Comparison of ENCODE assay signal across 2 cellular contexts in genomic region chr19:41039806-41040205, GRCh38.
A peak's percentile ranks its signal among the peaks of the same experiment; 100 is the strongest.
TF ChIP-seq lines count a peak whose summit lies in the region.

No MANE protein-coding gene starts in this region.

TF ChIP-seq in HepG2, 621 proteins besides CTCF, POLR2A, EP300 and RAD21:
- TF ChIP-seq NFE2L2 (IDR thresholded peaks at IDR 0.05; ENCODE audit: low read length) (0 out of 2 replicates have a peak, but pooled peaks have one; percentile 18), ZNF317 (CRISPR knock-in tag; IDR thresholded peaks at IDR 0.05) (peak; percentile 69; the same call in 1 of the 2 replicates), MTERF4 (CRISPR knock-in tag; IDR thresholded peaks at IDR 0.05) (no peak)

TF ChIP-seq in K562, 482 proteins besides CTCF, POLR2A, EP300 and RAD21 (continues in another document):
- TF ChIP-seq AFF1 (IDR thresholded peaks at IDR 0.05; ENCODE audit: low read depth in 1 of 2, partially characterized antibody in 2 of 2) (no peak), FOSL1 (tag; conservative IDR thresholded peaks at IDR 0.05) (0 out of 2 replicates have a peak, but pooled peaks have one; percentile 16), ZBTB7A (IDR thresholded peaks at IDR 0.05; ENCODE audit: borderline replicate concordance, control insufficient read depth, low read depth, low read length) (no peak), NFATC3 (IDR thresholded peaks at IDR 0.05) (no peak), HLTF (IDR thresholded peaks at IDR 0.05) (no peak), MBD1 (CRISPR knock-in tag; IDR thresholded peaks at IDR 0.05) (no peak), ZNF561 (CRISPR knock-in tag; conservative IDR thresholded peaks at IDR 0.05) (no peak), TSHZ1 (CRISPR knock-in tag; IDR thresholded peaks at IDR 0.05) (no peak), CBX3 (IDR thresholded peaks at IDR 0.05; ENCODE audit: borderline replicate concordance in 1 of 2, low read length in 2 of 2) (peak in 1 of 2 experiments; percentile 88; a peak in 2 of 3 replicates), MAFG (tag; conservative IDR thresholded peaks at IDR 0.05) (peak; percentile 75), KLF1 (tag; IDR thresholded peaks at IDR 0.05) (no peak), EHMT2 (IDR thresholded peaks at IDR 0.05) (0 out of 2 replicates have a peak, but pooled peaks have one; percentile 20), MBD2 (IDR thresholded peaks at IDR 0.05; ENCODE audit: borderline replicate concordance, low read depth) (no peak), ZNF165 (CRISPR knock-in tag; IDR thresholded peaks at IDR 0.05; ENCODE audit: borderline replicate concordance) (no peak), MED1 (CRISPR knock-in tag; IDR thresholded peaks at IDR 0.05; ENCODE audit: borderline replicate concordance) (no peak), ESRRA (IDR thresholded peaks at IDR 0.05; ENCODE audit: borderline replicate concordance, low read depth) (no peak), ZNF717 (CRISPR knock-in tag; IDR thresholded peaks at IDR 0.05) (no peak), L3MBTL2 (IDR thresholded peaks at IDR 0.05) (no peak), DIDO1 (tag; IDR thresholded peaks at IDR 0.05; ENCODE audit: low read depth) (no peak), FOXO4 (CRISPR knock-in tag; IDR thresholded peaks at IDR 0.05) (no peak), TFAM (CRISPR knock-in tag; conservative IDR thresholded peaks at IDR 0.05) (no peak), ZBTB43 (CRISPR knock-in tag; IDR thresholded peaks at IDR 0.05) (no peak), NRF1 (conservative IDR thresholded peaks at IDR 0.05 in 1 of 2, IDR thresholded peaks at IDR 0.05 in 1 of 2) (no peak), STAT6 (CRISPR knock-in tag; IDR thresholded peaks at IDR 0.05) (no peak), PML (IDR thresholded peaks at IDR 0.05; ENCODE audit: low read length) (no peak), VEZF1 (CRISPR knock-in tag; IDR thresholded peaks at IDR 0.05) (no peak), PHF20 (IDR thresholded peaks at IDR 0.05; ENCODE audit: partially characterized antibody) (no peak), KDM2B (CRISPR knock-in tag; IDR thresholded peaks at IDR 0.05) (no peak), ZNF280A (IDR thresholded peaks at IDR 0.05; ENCODE audit: low read depth, partially characterized antibody) (peak; percentile 38), MLX (CRISPR knock-in tag; conservative IDR thresholded peaks at IDR 0.05) (no peak), TRIM24 (IDR thresholded peaks at IDR 0.05) (peak; percentile 60 to 76; a peak in 3 of 4 replicates), NFE2 (IDR thresholded peaks at IDR 0.05; ENCODE audit: low read depth) (peak; percentile 76), TEAD2 (tag; IDR thresholded peaks at IDR 0.05) (no peak), TCF7 (IDR thresholded peaks at IDR 0.05; ENCODE audit: borderline replicate concordance) (no peak), ELK3 (CRISPR knock-in tag; IDR thresholded peaks at IDR 0.05) (no peak), ZNF449 (CRISPR knock-in tag; IDR thresholded peaks at IDR 0.05) (no peak)
